Comparison of ENCODE assay signal across 18 cellular contexts in the genomic region with DNA sequence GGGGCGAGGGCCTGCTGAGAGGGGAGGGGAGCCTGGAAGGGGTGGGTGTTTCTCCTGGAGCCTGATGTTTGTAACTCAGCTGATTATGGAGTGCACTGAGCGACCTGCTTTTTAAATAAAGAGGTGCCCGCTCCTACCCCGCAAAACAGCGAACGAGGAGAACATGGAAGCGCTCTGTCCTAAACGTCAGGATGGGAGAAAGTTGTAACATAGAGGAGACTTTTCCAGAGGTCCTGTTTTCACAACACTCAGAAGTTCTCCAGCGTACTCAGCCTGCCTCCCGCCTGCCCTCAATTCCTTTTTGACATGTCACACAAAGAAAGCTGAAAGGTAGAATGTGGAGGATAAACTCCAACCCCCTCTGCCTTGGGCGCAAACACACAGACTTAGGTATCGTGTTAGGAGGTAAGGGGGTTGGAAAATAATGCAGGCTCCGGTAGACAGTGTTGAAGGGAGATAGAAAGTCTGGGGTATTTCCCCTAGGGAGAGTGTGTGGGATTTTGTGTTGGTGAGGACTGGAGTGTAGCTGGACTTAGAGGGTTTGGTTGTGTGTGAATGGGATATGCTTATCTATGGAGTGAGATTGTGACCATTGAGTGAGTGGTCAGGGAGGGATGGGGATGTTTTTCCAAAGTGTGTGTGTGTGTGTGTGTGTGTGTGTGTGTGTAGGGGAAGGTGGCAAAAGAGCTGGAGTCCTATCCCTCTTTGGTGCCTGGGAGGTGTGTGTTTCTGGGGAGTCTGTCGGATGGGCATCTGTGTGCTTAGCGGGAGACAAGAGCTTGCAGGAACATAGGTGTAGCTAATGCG. TPM values are rescaled to one million over a fixed set of nuclear protein-coding genes. Genes with fewer than 3 reads are reported as not detected.
A peak's percentile ranks its signal among the peaks of the same experiment; 100 is the strongest.
DNase-seq lines count a peak whose midpoint lies in the region; ATAC-seq and TF ChIP-seq lines count a peak whose summit lies in the region.
"Had no signal": no experiment of that assay in that cellular context is flagged by ENCODE, and none has a peak within 500 bp of the region (broad histone marks: within the 10 kb centered on the region; RNA-seq: fewer than 3 reads in every experiment).

No MANE protein-coding gene starts in this region.

- no peaks in the 10 kb centered on the region for H4K20me1 ChIP-seq in GM23248 (ENCODE audit: insufficient read depth)

- H3K27me3 ChIP-seq in GM23248 (replicated peaks; ENCODE audit: insufficient read depth) (peaks cover 35% of the 10 kb centered on the region), iPS-15b (ENCODE audit: control insufficient read depth, insufficient read depth, low read length) (peaks cover 91% of the 10 kb centered on the region)

- no peak for TF ChIP-seq CTCF in activated B cell treated with CpG ODN at 0.5 μM for 24 hours (IDR thresholded peaks at IDR 0.05)

- peak overlapping the region; percentile 75 for H3K4me2 ChIP-seq in GM23248 (ENCODE audit: unreplicated experiment)

- no peak overlapping the region for H3K27ac ChIP-seq in GM23248
- H3K27ac ChIP-seq: foreskin keratinocyte, HL-60 had no signal

- peaks cover 3% of the 10 kb centered on the region for H3K9me3 Mint-ChIP-seq in activated B cell treated with CpG ODN at 0.5 μM for 24 hours
- H3K9me3 Mint-ChIP-seq: activated CD4-positive, alpha-beta memory T cell treated with anti-CD3 and anti-CD28 coated beads, Interleukin-2, amount 10 ng/mL, durations not matched to agents 7 days and 5 days; activated naive CD4-positive, alpha-beta T cell treated with anti-CD3 and anti-CD28 coated beads, Interleukin-2, amount 10 ng/mL, durations not matched to agents 7 days and 5 days; stimulated activated naive CD8-positive, alpha-beta T cell treated with anti-CD3 and anti-CD28 coated beads, Interleukin-15, Interleukin-2, amounts not matched to agents 100 ng/mL and 50 ng/mL, for 24 hours had no signal

- CTCF ChIA-PET in activated B cell treated with CpG ODN at 0.5 μM for 24 hours (lab: Charles Lee) = no interaction called here

- H3K9me2 ChIP-seq in GM23248 (ENCODE audit: insufficient read depth) = no peaks in the 10 kb centered on the region

- in situ Hi-C loops in GM23248 (cut with MboI) = loop anchor here (25.0 kb wide), 1 partner anchor 247 kb away; no protein-coding TSS in a partner anchor

- no peaks in the 10 kb centered on the region for H3K9me3 ChIP-seq in GM23248 (ENCODE audit: low read depth)
- H3K9me3 ChIP-seq in iPS-15b (ENCODE audit: control insufficient read depth, insufficient read depth, low read length) = no peaks in the 10 kb centered on the region

- DNase-seq in GM23248 (no peak), activated B cell treated with CpG ODN at 0.5 μM for 24 hours (no peak), skeletal muscle cell (ENCODE audit: low read depth) (no peak), NCI-H187 treated with DMSO at 0.1 percent for 48 hours (lab: John Stamatoyannopoulos, UW) (no peak), DMS 273 (lab: John Stamatoyannopoulos, UW; ENCODE audit: unreplicated experiment) (no peak), nucleus accumbens (lab: John Stamatoyannopoulos, UW) (no peak)
- DNase-seq: activated CD4-positive, alpha-beta memory T cell treated with anti-CD3 and anti-CD28 coated beads, Interleukin-2, amount 10 ng/mL, durations not matched to agents 7 days and 5 days; activated naive CD4-positive, alpha-beta T cell treated with anti-CD3 and anti-CD28 coated beads, Interleukin-2, amount 10 ng/mL, durations not matched to agents 7 days and 5 days; CD4-positive, alpha-beta memory T cell; foreskin keratinocyte; mammary epithelial cell; stimulated activated CD4-positive, alpha-beta T cell treated with anti-CD3 and anti-CD28 coated beads, Interleukin-4, amount 100 ng/mL, for 4 hours; T1000 had no signal

- no peaks in the 10 kb centered on the region for H3K36me3 ChIP-seq in GM23248 (ENCODE audit: low read depth)
- H3K36me3 ChIP-seq in iPS-15b (ENCODE audit: control insufficient read depth, insufficient read depth, low read length) = no peaks in the 10 kb centered on the region

- H3K4me1 ChIP-seq in GM23248 (ENCODE audit: insufficient read depth) (peaks cover 14% of the 10 kb centered on the region), iPS-15b (ENCODE audit: control insufficient read depth, insufficient read depth, low read length) (peaks cover 13% of the 10 kb centered on the region)
- H3K4me1 ChIP-seq: foreskin keratinocyte had no signal

- H3K4me3 Mint-ChIP-seq in activated B cell treated with CpG ODN at 0.5 μM for 24 hours = peak overlapping the region; percentile 13
- H3K4me3 Mint-ChIP-seq: activated CD4-positive, alpha-beta memory T cell treated with anti-CD3 and anti-CD28 coated beads, Interleukin-2, amount 10 ng/mL, durations not matched to agents 7 days and 5 days; activated naive CD4-positive, alpha-beta T cell treated with anti-CD3 and anti-CD28 coated beads, Interleukin-2, amount 10 ng/mL, durations not matched to agents 7 days and 5 days; stimulated activated naive CD8-positive, alpha-beta T cell treated with anti-CD3 and anti-CD28 coated beads, Interleukin-15, Interleukin-2, amounts not matched to agents 100 ng/mL and 50 ng/mL, for 24 hours had no signal

- ATAC-seq in activated B cell treated with CpG ODN at 0.5 μM for 24 hours (ENCODE audit: low read depth) (no peak), HG02571 (IDR thresholded peaks at IDR 0.05; ENCODE audit: unreplicated experiment) (no peak)
- ATAC-seq: foreskin keratinocyte, Panc1 had no signal

- peak overlapping the region; percentile 60 for H2AFZ ChIP-seq in GM23248

- 49 to 58% methylated on average over 12 to 16 of the region's 16 CpGs for WGBS in GM23248 (ENCODE audit: low coverage in 1 of 2, low lambda C conversion rate in 2 of 2, missing lambda C conversion rate in 2 of 2), 2 experiments

- POLR2A ChIA-PET in activated B cell treated with CpG ODN at 0.5 μM for 24 hours (lab: Charles Lee) = interaction anchor here (0.7 kb wide), 1 partner anchor 42 kb away, joined by 4 read pairs; no protein-coding TSS in a partner anchor

- peaks cover 24% of the 10 kb centered on the region for H3K4me1 Mint-ChIP-seq in activated B cell treated with CpG ODN at 0.5 μM for 24 hours

- H3F3A ChIP-seq in GM23248 (ENCODE audit: insufficient read depth) = 0 out of 2 replicates have a peak, but pooled peaks cover 11% of the 10 kb centered on the region

- H3K4me3 ChIP-seq in GM23248 (peak overlapping the region; percentile 77), iPS-15b (ENCODE audit: low read depth, low read length) (peak overlapping the region; percentile 45), skeletal muscle cell (ENCODE audit: low read depth, low read length) (peak overlapping the region; percentile 44)

- H3K36me3 Mint-ChIP-seq in activated B cell treated with CpG ODN at 0.5 μM for 24 hours (ENCODE audit: low read depth) = no peaks in the 10 kb centered on the region
- H3K36me3 Mint-ChIP-seq: CD4-positive, alpha-beta memory T cell had no signal

- intact Hi-C loops in activated B cell treated with CpG ODN at 0.5 μM for 24 hours (cut with micrococcal nuclease) = no loop called here

- H3K79me2 ChIP-seq in GM23248 (ENCODE audit: insufficient read depth) = no peaks in the 10 kb centered on the region

- H3K27me3 Mint-ChIP-seq in activated B cell treated with CpG ODN at 0.5 μM for 24 hours = peaks cover 45% of the 10 kb centered on the region

- no peak overlapping the region for H3K27ac Mint-ChIP-seq in activated B cell treated with CpG ODN at 0.5 μM for 24 hours
- H3K27ac Mint-ChIP-seq: activated CD4-positive, alpha-beta memory T cell treated with anti-CD3 and anti-CD28 coated beads, Interleukin-2, amount 10 ng/mL, durations not matched to agents 7 days and 5 days; activated naive CD4-positive, alpha-beta T cell treated with anti-CD3 and anti-CD28 coated beads, Interleukin-2, amount 10 ng/mL, durations not matched to agents 7 days and 5 days; CD4-positive, alpha-beta memory T cell; stimulated activated naive CD8-positive, alpha-beta T cell treated with anti-CD3 and anti-CD28 coated beads, Interleukin-15, Interleukin-2, amounts not matched to agents 100 ng/mL and 50 ng/mL, for 24 hours had no signal

- H3K9ac ChIP-seq in GM23248 (no peak overlapping the region), iPS-15b (ENCODE audit: low read depth, low read length) (no peak overlapping the region)

RNA-seq across cellular contexts. Expression of gene NTF3, which starts 2.1 kb away (rescaled TPM):
- total RNA-seq in GM23248 (2014; rRNA removed; shearing (Covaris generic)) = 1.0 and 4.8 TPM in 2 replicates
- 6.0 and 6.2 TPM in 2 replicates for polyA plus RNA-seq in GM23248 (2016; fragmentation: Nextera tagmentation; extraction: Ambion mirVana)
- not detected in 2 replicates for total RNA-seq in activated B cell treated with CpG ODN at 0.5 μM for 24 hours
- total RNA-seq: activated CD4-positive, alpha-beta memory T cell treated with anti-CD3 and anti-CD28 coated beads, Interleukin-2, amount 10 ng/mL, durations not matched to agents 7 days and 5 days; CD4-positive, alpha-beta memory T cell; foreskin keratinocyte; mammary epithelial cell had no signal
- polyA plus RNA-seq: CD4-positive, alpha-beta memory T cell; foreskin keratinocyte; mammary epithelial cell had no signal
